23 cellular contexts compared by ENCODE assay signal in genomic region chr2:241563981-241564595, GRCh38. TPM values are rescaled to one million over a fixed set of nuclear protein-coding genes. Genes with fewer than 3 reads are reported as not detected.
DNase-seq lines count a peak whose midpoint lies in the region; ATAC-seq and TF ChIP-seq lines count a peak whose summit lies in the region.
"Had no signal": no experiment of that assay in that cellular context is flagged by ENCODE, and none has a peak within 500 bp of the region (broad histone marks: within the 10 kb centered on the region; RNA-seq: fewer than 3 reads in every experiment).

No MANE protein-coding gene starts in this region.

- no peaks in the 10 kb centered on the region for H3K9me2 ChIP-seq in GM23248 (ENCODE audit: insufficient read depth)

- 27 to 32% methylated on average over 20 to 22 of the region's 23 CpGs for WGBS in GM23248 (ENCODE audit: low coverage in 1 of 2, low lambda C conversion rate in 2 of 2, missing lambda C conversion rate in 2 of 2), 2 experiments
- WGBS in right lobe of liver (ENCODE audit: insufficient coverage, low coverage, low lambda C conversion rate, missing lambda C conversion rate) = 80% methylated on average over 1 of the region's 23 CpGs

- peaks cover 46% of the 10 kb centered on the region for H3K79me2 ChIP-seq in GM23248 (ENCODE audit: insufficient read depth)

- H3K9me3 ChIP-seq in GM23248 (ENCODE audit: low read depth) (no peaks in the 10 kb centered on the region), right lobe of liver (no peaks in the 10 kb centered on the region)

- H3K4me3 Mint-ChIP-seq in WTC11 = no peak overlapping the region
- H3K4me3 Mint-ChIP-seq in stimulated activated memory B cell treated with anti-CD40 and anti-IgM and Interleukin-4, amounts not matched to agents 10 μg/mL and 1 μg/mL and 100 μg/mL, for 72 hours = no peak overlapping the region
- H3K4me3 Mint-ChIP-seq: activated CD8-positive, alpha-beta T cell treated with anti-CD3 and anti-CD28 coated beads, Interleukin-2, amount 10 ng/mL, durations not matched to agents 7 days and 5 days; activated naive CD4-positive, alpha-beta T cell treated with anti-CD3 and anti-CD28 coated beads, Interleukin-2, amount 10 ng/mL, durations not matched to agents 7 days and 5 days; activated T-cell treated with anti-CD3 and anti-CD28 coated beads, Interleukin-2, amount 50 U/mL, for 24 hours; naive thymus-derived CD8-positive, alpha-beta T cell; T-helper 2 cell treated with Interferon-gamma antibody and Interleukin-4, amounts not matched to agents 5 μg/mL and 100 μg/mL, for 36 hours had no signal

- H3K36me3 Mint-ChIP-seq in WTC11 = no peaks in the 10 kb centered on the region
- no peaks in the 10 kb centered on the region for H3K36me3 Mint-ChIP-seq in stimulated activated memory B cell treated with anti-CD40 and anti-IgM and Interleukin-4, amounts not matched to agents 10 μg/mL and 1 μg/mL and 100 μg/mL, for 72 hours
- H3K36me3 Mint-ChIP-seq: activated naive CD4-positive, alpha-beta T cell treated with anti-CD3 and anti-CD28 coated beads, Interleukin-2, amount 10 ng/mL, durations not matched to agents 7 days and 5 days; naive thymus-derived CD8-positive, alpha-beta T cell had no signal

- POLR2A ChIA-PET in WTC11 (lab: Charles Lee) = no interaction called here

- H3K27ac Mint-ChIP-seq in WTC11 = no peak overlapping the region
- no peak overlapping the region for H3K27ac Mint-ChIP-seq in stimulated activated memory B cell treated with anti-CD40 and anti-IgM and Interleukin-4, amounts not matched to agents 10 μg/mL and 1 μg/mL and 100 μg/mL, for 72 hours
- H3K27ac Mint-ChIP-seq: activated CD8-positive, alpha-beta T cell treated with anti-CD3 and anti-CD28 coated beads, Interleukin-2, amount 10 ng/mL, durations not matched to agents 7 days and 5 days; activated naive CD4-positive, alpha-beta T cell treated with anti-CD3 and anti-CD28 coated beads, Interleukin-2, amount 10 ng/mL, durations not matched to agents 7 days and 5 days; activated T-cell treated with anti-CD3 and anti-CD28 coated beads, Interleukin-2, amount 50 U/mL, for 24 hours; naive thymus-derived CD8-positive, alpha-beta T cell; T-helper 2 cell treated with Interferon-gamma antibody and Interleukin-4, amounts not matched to agents 5 μg/mL and 100 μg/mL, for 36 hours had no signal

- peaks cover 8% of the 10 kb centered on the region for H3K4me1 Mint-ChIP-seq in WTC11
- peaks cover 12% of the 10 kb centered on the region for H3K4me1 Mint-ChIP-seq in stimulated activated memory B cell treated with anti-CD40 and anti-IgM and Interleukin-4, amounts not matched to agents 10 μg/mL and 1 μg/mL and 100 μg/mL, for 72 hours

- no peak overlapping the region for H2AFZ ChIP-seq in GM23248

- TF ChIP-seq CTCF in WTC11 (IDR thresholded peaks at IDR 0.05) (no peak), right lobe of liver (IDR thresholded peaks at IDR 0.05) (no peak)

- H3K27ac ChIP-seq in GM23248 = peak overlapping the region; percentile 34
- no peak overlapping the region for H3K27ac ChIP-seq in right lobe of liver

- H3K4me3 ChIP-seq in GM23248 (no peak overlapping the region), right lobe of liver (no peak overlapping the region)
- H3K4me3 ChIP-seq: GM12878 had no signal

- intact Hi-C loops in right lobe of liver (cut with DNase I) = no loop called here

- ATAC-seq in WTC11 = no peak
- ATAC-seq in right lobe of liver = no peak
- peak; percentile 19 for ATAC-seq in stimulated activated memory B cell treated with anti-CD40 and anti-IgM and Interleukin-4, amounts not matched to agents 10 μg/mL and 1 μg/mL and 100 μg/mL, for 72 hours
- no peak for ATAC-seq in GM19023 (IDR thresholded peaks at IDR 0.05; ENCODE audit: unreplicated experiment)
- ATAC-seq in GM18520 (IDR thresholded peaks at IDR 0.05; ENCODE audit: unreplicated experiment) = no peak
- ATAC-seq: activated CD8-positive, alpha-beta T cell treated with anti-CD3 and anti-CD28 coated beads, Interleukin-2, amount 10 ng/mL, durations not matched to agents 7 days and 5 days; GM12878; naive thymus-derived CD8-positive, alpha-beta T cell had no signal

- H3K9ac ChIP-seq in GM23248 = peak overlapping the region; percentile 33

- H3K27me3 ChIP-seq in GM23248 (replicated peaks; ENCODE audit: insufficient read depth) = no peaks in the 10 kb centered on the region
- no peaks in the 10 kb centered on the region for H3K27me3 ChIP-seq in right lobe of liver

- H3K27me3 Mint-ChIP-seq in WTC11 (ENCODE audit: low read depth) = peaks cover under 1% of the 10 kb centered on the region
- peaks cover 40% of the 10 kb centered on the region for H3K27me3 Mint-ChIP-seq in stimulated activated memory B cell treated with anti-CD40 and anti-IgM and Interleukin-4, amounts not matched to agents 10 μg/mL and 1 μg/mL and 100 μg/mL, for 72 hours

- H3K4me2 ChIP-seq in GM23248 (ENCODE audit: unreplicated experiment) = no peak overlapping the region

- no peaks in the 10 kb centered on the region for H3K9me3 Mint-ChIP-seq in WTC11
- no peaks in the 10 kb centered on the region for H3K9me3 Mint-ChIP-seq in stimulated activated memory B cell treated with anti-CD40 and anti-IgM and Interleukin-4, amounts not matched to agents 10 μg/mL and 1 μg/mL and 100 μg/mL, for 72 hours
- H3K9me3 Mint-ChIP-seq: activated naive CD4-positive, alpha-beta T cell treated with anti-CD3 and anti-CD28 coated beads, Interleukin-2, amount 10 ng/mL, durations not matched to agents 7 days and 5 days; activated T-cell treated with anti-CD3 and anti-CD28 coated beads, Interleukin-2, amount 50 U/mL, for 24 hours; naive thymus-derived CD8-positive, alpha-beta T cell; T-helper 2 cell treated with Interferon-gamma antibody and Interleukin-4, amounts not matched to agents 5 μg/mL and 100 μg/mL, for 36 hours had no signal

- H3F3A ChIP-seq in GM23248 (ENCODE audit: insufficient read depth) = no peaks in the 10 kb centered on the region

- CTCF ChIA-PET in WTC11 (lab: Charles Lee) = interaction anchor here (0.7 to 1.0 kb wide), 2 partner anchors 31 to 33 kb away, joined by 3 to 4 read pairs; no protein-coding TSS in a partner anchor

- DNase-seq in GM23248 (peak; percentile 43), WTC11 (ENCODE audit: low spot score) (no peak), right lobe of liver (peak in 2 of 3 donors; percentile 46 to 61), anterior cingulate cortex (lab: John Stamatoyannopoulos, UW) (no peak)
- DNase-seq in activated CD4-positive, alpha-beta T cell treated with anti-CD3 and anti-CD28 coated beads, Interleukin-2, amount 50 U/mL, for 48 hours = no peak
- DNase-seq: activated CD4-positive, CD25-positive, alpha-beta regulatory T cell; activated CD8-positive, alpha-beta T cell treated with anti-CD3 and anti-CD28 coated beads, Interleukin-2, amount 10 ng/mL, durations not matched to agents 7 days and 5 days; activated naive CD4-positive, alpha-beta T cell treated with anti-CD3 and anti-CD28 coated beads, Interleukin-2, amount 10 ng/mL, durations not matched to agents 7 days and 5 days; activated T-cell treated with anti-CD3 and anti-CD28 coated beads, Interleukin-2, amount 50 U/mL, for 24 hours; cerebellar nuclear complex; DMS153; effector memory CD4-positive, alpha-beta T cell; GF-D8; mesenchymal stem cell; NCI-H2107; small intestine; stimulated activated CD4-positive, alpha-beta T cell treated with anti-CD3 and anti-CD28 coated beads, Interleukin-4, amount 100 ng/mL, for 4 hours had no signal

- in situ Hi-C loops in GM23248 (cut with MboI) = no loop called here

- no peaks in the 10 kb centered on the region for H3K36me3 ChIP-seq in GM23248 (ENCODE audit: low read depth)
- peaks cover 0 to 32% (median 14%) of the 10 kb centered on the region in 4 donors for H3K36me3 ChIP-seq in right lobe of liver

- no peaks in the 10 kb centered on the region for H4K20me1 ChIP-seq in GM23248 (ENCODE audit: insufficient read depth)

- no peak for TF ChIP-seq POLR2A in right lobe of liver (IDR thresholded peaks at IDR 0.05)

- peaks cover 39% of the 10 kb centered on the region for H3K4me1 ChIP-seq in GM23248 (ENCODE audit: insufficient read depth)
- H3K4me1 ChIP-seq in right lobe of liver = peaks cover 0 to 21% (median 8%) of the 10 kb centered on the region in 4 donors

TF ChIP-seq in WTC11, 78 proteins besides CTCF, POLR2A, EP300 and RAD21 (continues in another document):
- TF ChIP-seq ATF3 (CRISPR knock-in tag; conservative IDR thresholded peaks at IDR 0.05) = no peak

RNA-seq across cellular contexts. Expression of gene BOK, which starts 5.5 kb away (rescaled TPM):
- total RNA-seq in GM23248 (2014; rRNA removed; shearing (Covaris generic)) = 36.0 and 46.6 TPM in 2 replicates
- 28.0 and 28.1 TPM in 2 replicates for polyA plus RNA-seq in GM23248 (2016; fragmentation: Nextera tagmentation; extraction: Ambion mirVana)
- 35.1 to 39.4 TPM (median 37.4 TPM) in 3 replicates for total RNA-seq in WTC11 (2021)
- 100 to 1,000 TPM in 3 of 6 experiments, 10 to 100 TPM in 3; 50.1 to 119 (median 90.5) TPM for total RNA-seq in right lobe of liver
- total RNA-seq: activated CD8-positive, alpha-beta T cell treated with anti-CD3 and anti-CD28 coated beads, Interleukin-2, amount 10 ng/mL, durations not matched to agents 7 days and 5 days; naive thymus-derived CD8-positive, alpha-beta T cell had no signal

RNA-seq across cellular contexts. Expression of gene STK25, which starts 55.7 kb away (rescaled TPM):
- total RNA-seq in GM23248 (2014; rRNA removed; shearing (Covaris generic)) = 239 and 240 TPM in 2 replicates
- polyA plus RNA-seq in GM23248 (2016; fragmentation: Nextera tagmentation; extraction: Ambion mirVana) = 120 and 121 TPM in 2 replicates
- total RNA-seq in WTC11 (2021) = 214 to 232 TPM (median 222 TPM) in 3 replicates
- total RNA-seq in right lobe of liver = 10 to 100 TPM; 51.0 to 99.1 (median 63.5) TPM

Comparison
In these comparisons a context has a peak if more than half of its experiments do, and no peak if none do; other contexts are left out.
1. DNase-seq: peak in GM23248 (single experiment) and right lobe of liver (2 of 3); none in WTC11 (single experiment), anterior cingulate cortex (0 of 58) and activated CD4-positive, alpha-beta T cell treated with anti-CD3 and anti-CD28 coated beads, Interleukin-2, amount 50 U/mL, for 48 hours (0 of 2).